Comparison of ENCODE assay signal across 8 cellular contexts in the genomic region with DNA sequence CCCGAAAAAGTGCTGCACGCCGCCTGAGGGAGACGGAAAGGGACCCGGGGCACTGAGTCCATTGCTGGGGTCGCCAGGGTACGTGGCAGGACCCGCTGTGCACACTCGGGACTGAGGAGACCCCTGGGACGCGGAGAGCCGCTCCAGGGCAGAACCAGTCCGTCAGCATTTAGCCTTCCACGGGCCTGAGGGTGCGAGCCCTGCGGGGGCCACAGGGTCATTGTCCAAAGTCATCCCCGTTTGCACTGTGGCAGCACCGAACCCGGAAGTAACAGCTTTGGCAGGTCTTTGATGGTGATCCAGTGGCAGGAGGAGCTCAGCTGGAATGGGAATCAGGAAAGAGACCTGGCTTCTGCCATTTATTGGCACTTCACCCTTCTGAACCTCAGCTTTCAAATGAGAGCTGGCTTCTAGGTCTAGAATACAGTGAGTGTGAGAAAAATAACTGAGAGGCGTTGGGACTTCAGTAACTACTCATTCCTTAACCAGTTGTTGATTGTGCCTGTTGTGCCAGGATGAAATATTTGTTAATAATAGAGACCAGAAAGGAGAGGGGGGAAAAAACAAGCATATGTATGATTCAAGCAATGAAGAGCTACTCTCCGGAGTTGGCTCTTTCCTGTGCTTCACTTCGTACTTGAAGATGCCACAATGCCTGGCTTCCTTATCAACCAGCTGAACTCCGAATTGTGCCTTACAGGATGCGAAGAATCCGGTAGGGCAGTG. TPM values are rescaled to one million over a fixed set of nuclear protein-coding genes. Genes with fewer than 3 reads are reported as not detected.
DNase-seq lines count a peak whose midpoint lies in the region; ATAC-seq, FAIRE-seq and TF ChIP-seq lines count a peak whose summit lies in the region.

No MANE protein-coding gene starts in this region.

- H3K27ac ChIP-seq in colonic mucosa, result peak overlapping the region; percentile 96
- H3K27ac ChIP-seq in kidney (ENCODE audit: low read depth in 2 of 2, low read length in 2 of 2), result peak overlapping the region; percentile 96 to 98

- H3K9ac ChIP-seq in colonic mucosa (ENCODE audit: low read depth in 2 of 2, low read length in 2 of 2) (peak overlapping the region; percentile 94 to 95), kidney (ENCODE audit: low read length in 2 of 2) (peak overlapping the region; percentile 87 to 93)

- in situ Hi-C loops in Caki2 (cut with HindIII; ENCODE audit: low pct_unique_long_range_greater_than_20kb, low sequenced_read_pairs), result no loop called here

- H3K36me3 ChIP-seq in colonic mucosa (no peaks in the 10 kb centered on the region), kidney (ENCODE audit: control insufficient read depth in 1 of 2, insufficient read depth in 2 of 2, low read length in 2 of 2) (no peaks in the 10 kb centered on the region)

- H3K4me3 ChIP-seq in colonic mucosa, result peak overlapping the region; percentile 86
- peak overlapping the region; percentile 87 to 90 for H3K4me3 ChIP-seq in kidney (ENCODE audit: low read length in 2 of 2)

- ATAC-seq in GM21447 (IDR thresholded peaks at IDR 0.05; ENCODE audit: unreplicated experiment), result peak; percentile 17

- H3K4me1 ChIP-seq in colonic mucosa (no peaks in the 10 kb centered on the region), kidney (ENCODE audit: control insufficient read depth in 1 of 2, insufficient read depth in 1 of 2, low read depth in 1 of 2, low read length in 2 of 2) (peaks cover 5 to 10% of the 10 kb centered on the region in 2 donors)

- H3K9me3 ChIP-seq in colonic mucosa (no peaks in the 10 kb centered on the region), kidney (ENCODE audit: control insufficient read depth in 1 of 2, low read length in 2 of 2) (no peaks in the 10 kb centered on the region)

- peak; percentile 70 for DNase-seq in Caki2 (ENCODE audit: low read depth)
- DNase-seq in T-helper 22 cell (ENCODE audit: low read depth), result peak; percentile 10
- DNase-seq in colonic mucosa, result peak; percentile 81
- peak; percentile 82 for DNase-seq in kidney
- DNase-seq in stimulated activated CD4-positive, alpha-beta T cell treated with anti-CD3 and anti-CD28 coated beads, Interleukin-4, amount 100 ng/mL, for 1 hour, result peak; percentile 20
- DNase-seq in NCI-H2081 (lab: John Stamatoyannopoulos, UW), result no peak

- no peaks in the 10 kb centered on the region for H3K27me3 ChIP-seq in colonic mucosa

- TF ChIP-seq RAD21 in Ishikawa (IDR thresholded peaks at IDR 0.05; ENCODE audit: low read depth), result no peak

- TF ChIP-seq EP300 in Ishikawa (IDR thresholded peaks at IDR 0.05; ENCODE audit: borderline replicate concordance), result no peak

- FAIRE-seq in kidney (lab: Jason Lieb, UNC), result no peak

- TF ChIP-seq CTCF in colonic mucosa (IDR thresholded peaks at IDR 0.05) (no peak), kidney (IDR thresholded peaks at IDR 0.05; ENCODE audit: borderline replicate concordance, extremely low read depth, insufficient read depth) (no peak)

- intact Hi-C loops in colonic mucosa (cut with DNase I) (no loop called here), kidney (cut with DNase I) (no loop called here)

TF ChIP-seq in Ishikawa, 13 proteins besides CTCF, POLR2A, EP300 and RAD21:
- TF ChIP-seq YY1 (IDR thresholded peaks at IDR 0.05; ENCODE audit: low read depth) (no peak), TAF1 (IDR thresholded peaks at IDR 0.05; ENCODE audit: low read depth) (no peak), TCF12 (IDR thresholded peaks at IDR 0.05; ENCODE audit: low read depth) (0 out of 2 replicates have a peak, but pooled peaks have one; percentile 5), EGR1 (IDR thresholded peaks at IDR 0.05) (no peak), NFIC (IDR thresholded peaks at IDR 0.05) (no peak), ZBTB7A (IDR thresholded peaks at IDR 0.05; ENCODE audit: low read depth) (peak; percentile 73; the same call in 1 of the 2 replicates), CEBPB (IDR thresholded peaks at IDR 0.05) (no peak), TEAD4 (IDR thresholded peaks at IDR 0.05) (no peak), FOXM1 (IDR thresholded peaks at IDR 0.05; ENCODE audit: borderline replicate concordance, low read depth) (no peak; the same call in 1 of the 2 replicates), CREB1 (IDR thresholded peaks at IDR 0.05; ENCODE audit: low read depth) (no peak)
- TF ChIP-seq, protein P1, sequence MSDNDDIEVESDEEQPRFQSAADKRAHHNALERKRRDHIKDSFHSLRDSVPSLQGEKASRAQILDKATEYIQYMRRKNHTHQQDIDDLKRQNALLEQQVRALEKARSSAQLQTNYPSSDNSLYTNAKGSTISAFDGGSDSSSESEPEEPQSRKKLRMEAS (IDR thresholded peaks at IDR 0.05), result peak; percentile 24; the same call in 1 of the 2 replicates
- TF ChIP-seq, protein P2, sequence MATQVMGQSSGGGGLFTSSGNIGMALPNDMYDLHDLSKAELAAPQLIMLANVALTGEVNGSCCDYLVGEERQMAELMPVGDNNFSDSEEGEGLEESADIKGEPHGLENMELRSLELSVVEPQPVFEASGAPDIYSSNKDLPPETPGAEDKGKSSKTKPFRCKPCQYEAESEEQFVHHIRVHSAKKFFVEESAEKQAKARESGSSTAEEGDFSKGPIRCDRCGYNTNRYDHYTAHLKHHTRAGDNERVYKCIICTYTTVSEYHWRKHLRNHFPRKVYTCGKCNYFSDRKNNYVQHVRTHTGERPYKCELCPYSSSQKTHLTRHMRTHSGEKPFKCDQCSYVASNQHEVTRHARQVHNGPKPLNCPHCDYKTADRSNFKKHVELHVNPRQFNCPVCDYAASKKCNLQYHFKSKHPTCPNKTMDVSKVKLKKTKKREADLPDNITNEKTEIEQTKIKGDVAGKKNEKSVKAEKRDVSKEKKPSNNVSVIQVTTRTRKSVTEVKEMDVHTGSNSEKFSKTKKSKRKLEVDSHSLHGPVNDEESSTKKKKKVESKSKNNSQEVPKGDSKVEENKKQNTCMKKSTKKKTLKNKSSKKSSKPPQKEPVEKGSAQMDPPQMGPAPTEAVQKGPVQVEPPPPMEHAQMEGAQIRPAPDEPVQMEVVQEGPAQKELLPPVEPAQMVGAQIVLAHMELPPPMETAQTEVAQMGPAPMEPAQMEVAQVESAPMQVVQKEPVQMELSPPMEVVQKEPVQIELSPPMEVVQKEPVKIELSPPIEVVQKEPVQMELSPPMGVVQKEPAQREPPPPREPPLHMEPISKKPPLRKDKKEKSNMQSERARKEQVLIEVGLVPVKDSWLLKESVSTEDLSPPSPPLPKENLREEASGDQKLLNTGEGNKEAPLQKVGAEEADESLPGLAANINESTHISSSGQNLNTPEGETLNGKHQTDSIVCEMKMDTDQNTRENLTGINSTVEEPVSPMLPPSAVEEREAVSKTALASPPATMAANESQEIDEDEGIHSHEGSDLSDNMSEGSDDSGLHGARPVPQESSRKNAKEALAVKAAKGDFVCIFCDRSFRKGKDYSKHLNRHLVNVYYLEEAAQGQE (IDR thresholded peaks at IDR 0.05; ENCODE audit: low read depth), result no peak
- TF ChIP-seq, protein P3, sequence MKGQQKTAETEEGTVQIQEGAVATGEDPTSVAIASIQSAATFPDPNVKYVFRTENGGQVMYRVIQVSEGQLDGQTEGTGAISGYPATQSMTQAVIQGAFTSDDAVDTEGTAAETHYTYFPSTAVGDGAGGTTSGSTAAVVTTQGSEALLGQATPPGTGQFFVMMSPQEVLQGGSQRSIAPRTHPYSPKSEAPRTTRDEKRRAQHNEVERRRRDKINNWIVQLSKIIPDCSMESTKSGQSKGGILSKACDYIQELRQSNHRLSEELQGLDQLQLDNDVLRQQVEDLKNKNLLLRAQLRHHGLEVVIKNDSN (IDR thresholded peaks at IDR 0.05), result no peak

RNA-seq across cellular contexts. Expression of a gene that starts 0.8 kb away (rescaled TPM):
- total RNA-seq in Caki2 (2014; rRNA removed; shearing (Covaris generic); ENCODE audit: low replicate concordance), result 28.0 and 40.7 TPM in 2 replicates
- total RNA-seq in colonic mucosa (10 to 100 TPM; 25.1 to 43.9 TPM), kidney (30.9 TPM)
- 15.0 TPM for polyA plus RNA-seq in kidney (ENCODE audit: insufficient read depth, low read depth, low replicate concordance)

Comparison
In these comparisons a context has a peak if more than half of its experiments do, and no peak if none do; other contexts are left out.
1. DNase-seq: peak in Caki2 (single experiment), T-helper 22 cell (single experiment), colonic mucosa (single experiment), kidney (single experiment) and stimulated activated CD4-positive, alpha-beta T cell treated with anti-CD3 and anti-CD28 coated beads, Interleukin-4, amount 100 ng/mL, for 1 hour (single experiment); none in NCI-H2081 (0 of 2).